Comparison of ENCODE assay signal across 14 cellular contexts in genomic region chr9:113185271-113185670, GRCh38.
"Had no signal": no experiment of that assay in that cellular context is flagged by ENCODE, and none has a peak within 500 bp of the region (broad histone marks: within the 10 kb centered on the region; RNA-seq: fewer than 3 reads in every experiment).

No MANE protein-coding gene starts in this region.

- H3K27ac Mint-ChIP-seq: nephron; T-helper 2 cell treated with Interferon-gamma antibody and Interleukin-4, amounts not matched to agents 5 μg/mL and 100 μg/mL, for 36 hours had no signal

- H3K9me3 Mint-ChIP-seq: activated T-cell treated with anti-CD3 and anti-CD28 coated beads, Interleukin-2, amount 50 U/mL, for 24 hours; nephron; T-helper 2 cell treated with Interferon-gamma antibody and Interleukin-4, amounts not matched to agents 5 μg/mL and 100 μg/mL, for 36 hours had no signal

- H3K4me3 ChIP-seq: colonic mucosa, testis had no signal

- H3K4me1 Mint-ChIP-seq: nephron had no signal

- H3K27ac ChIP-seq: colonic mucosa, testis had no signal

- ATAC-seq: left lobe of liver, sciatic nerve had no signal

- H3K4me1 ChIP-seq: colonic mucosa, testis had no signal

- H3K9me3 ChIP-seq: colonic mucosa, testis had no signal

- H3K4me3 Mint-ChIP-seq: activated T-cell treated with anti-CD3 and anti-CD28 coated beads, Interleukin-2, amount 50 U/mL, for 24 hours; nephron; T-helper 2 cell treated with Interferon-gamma antibody and Interleukin-4, amounts not matched to agents 5 μg/mL and 100 μg/mL, for 36 hours had no signal

- H3K27me3 Mint-ChIP-seq: activated T-cell treated with anti-CD3 and anti-CD28 coated beads, Interleukin-2, amount 50 U/mL, for 24 hours had no signal

- DNase-seq: activated CD4-positive, alpha-beta T cell treated with anti-CD3 and anti-CD28 coated beads, Interleukin-2, amount 50 U/mL, for 4 hours; activated effector memory CD4-positive, alpha-beta T cell treated with anti-CD3 and anti-CD28 coated beads, Interleukin-2, amount 50 U/mL, for 16 hours; activated T-cell treated with anti-CD3 and anti-CD28 coated beads, Interleukin-2, amount 50 U/mL, for 24 hours; colonic mucosa; effector CD8-positive, alpha-beta T cell; head of caudate nucleus; mesendoderm; stimulated activated CD4-positive, alpha-beta T cell treated with anti-CD3 and anti-CD28 coated beads, Interleukin-2, amount 100 ng/mL, for 24 hours; stimulated activated naive CD4-positive, alpha-beta T cell treated with Interleukin-2 at 50 U/mL for 16 hours; testis had no signal

- H3K27me3 ChIP-seq: colonic mucosa, testis had no signal
